ENCODE assay signal across 11 cellular contexts in the genomic region with DNA sequence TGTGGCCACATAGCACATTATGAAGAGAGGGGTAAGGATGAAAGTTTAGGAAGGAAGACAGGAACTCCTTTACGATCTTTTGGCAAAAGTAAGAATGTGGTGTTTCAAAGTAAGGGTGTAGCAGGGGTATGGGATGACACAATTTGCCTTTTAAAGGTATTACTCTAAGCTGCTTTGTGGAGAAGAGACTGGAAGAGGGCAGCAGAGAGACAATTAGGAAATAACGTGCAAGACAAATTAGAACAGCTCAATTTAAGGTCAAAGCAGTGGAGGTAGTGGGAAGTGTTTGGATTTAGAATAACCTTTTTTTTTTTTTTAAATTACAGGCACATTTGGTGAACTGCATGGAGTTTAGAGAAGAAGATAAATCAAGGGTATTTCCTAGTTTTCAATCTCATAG.
DNase-seq lines count a peak whose midpoint lies in the region; ATAC-seq and TF ChIP-seq lines count a peak whose summit lies in the region.
"Had no signal": no experiment of that assay in that cellular context is flagged by ENCODE, and none has a peak within 500 bp of the region (broad histone marks: within the 10 kb centered on the region; RNA-seq: fewer than 3 reads in every experiment).

No MANE protein-coding gene starts in this region.

- H3K27me3 ChIP-seq in AG04450 (ENCODE audit: control insufficient read depth, insufficient read depth, low read length) (no peaks in the 10 kb centered on the region), Karpas-422 (ENCODE audit: low read length) (no peaks in the 10 kb centered on the region), WERI-Rb-1 (ENCODE audit: insufficient read depth, low read depth, severe bottlenecking) (peaks cover 13% of the 10 kb centered on the region), kidney epithelial cell (ENCODE audit: control insufficient read depth, insufficient read depth, low read length) (no peaks in the 10 kb centered on the region)

- no peak for ATAC-seq in HG02973 (IDR thresholded peaks at IDR 0.05; ENCODE audit: unreplicated experiment)
- no peak for ATAC-seq in GM19328 (IDR thresholded peaks at IDR 0.05; ENCODE audit: unreplicated experiment)

- H3K4me2 ChIP-seq in Karpas-422 (ENCODE audit: low read depth, low read length, poor library complexity, severe bottlenecking), result no peak overlapping the region

- H3K9me2 ChIP-seq in Karpas-422 (replicated peaks; ENCODE audit: insufficient read depth, low read length), result no peaks in the 10 kb centered on the region

- TF ChIP-seq CTCF in AG04450 (IDR thresholded peaks at IDR 0.05; ENCODE audit: low read depth, low read length) (peak; percentile 40), WERI-Rb-1 (IDR thresholded peaks at IDR 0.05; ENCODE audit: low read depth, low read length) (0 out of 2 replicates have a peak, but pooled peaks have one; percentile 22), kidney epithelial cell (IDR thresholded peaks at IDR 0.05; ENCODE audit: insufficient read depth, low read length, poor library complexity, severe bottlenecking) (peak; percentile 40)

- H2AFZ ChIP-seq in Karpas-422 (ENCODE audit: low read length), result no peak overlapping the region

- no peaks in the 10 kb centered on the region for H4K20me1 ChIP-seq in Karpas-422 (ENCODE audit: insufficient read depth, low read depth, low read length)

- H3K9me3 ChIP-seq in AG04450 (ENCODE audit: control insufficient read depth, insufficient read depth, low read length) (peaks cover under 1% of the 10 kb centered on the region; the same call in 1 of the 2 replicates), Karpas-422 (ENCODE audit: low read length) (peaks cover 69% of the 10 kb centered on the region), WERI-Rb-1 (ENCODE audit: severe bottlenecking) (no peaks in the 10 kb centered on the region)

- POLR2A ChIA-PET in AG04450 (lab: Yijun Ruan, JAX), result no interaction called here

- no peaks in the 10 kb centered on the region for H3K4me1 ChIP-seq in Karpas-422 (ENCODE audit: low read length)

- H3K36me3 ChIP-seq in Karpas-422 (ENCODE audit: insufficient read depth, low read length) (no peaks in the 10 kb centered on the region), WERI-Rb-1 (no peaks in the 10 kb centered on the region), kidney epithelial cell (ENCODE audit: control insufficient read depth, insufficient read depth, low read length) (no peaks in the 10 kb centered on the region)

- DNase-seq in AG04450 (ENCODE audit: low read depth, low spot score) (no peak), Karpas-422 (peak; percentile 39), WERI-Rb-1 (no peak), kidney epithelial cell (ENCODE audit: low read depth) (no peak), NCI-H226 (no peak), A172 (ENCODE audit: low spot score) (no peak)
- DNase-seq: activated naive CD4-positive, alpha-beta T cell treated with anti-CD3 and anti-CD28 coated beads, Interleukin-2, amount 50 U/mL, for 16 hours; hypothalamus had no signal

- no peak overlapping the region for H3K9ac ChIP-seq in Karpas-422 (ENCODE audit: low read length)

- no peaks in the 10 kb centered on the region for H3K79me2 ChIP-seq in Karpas-422 (ENCODE audit: low read length)

- no peak overlapping the region for H3K4me3 ChIP-seq in AG04450 (ENCODE audit: low read depth, low read length)
- H3K4me3 ChIP-seq in Karpas-422 (ENCODE audit: low read length), result no peak overlapping the region
- H3K4me3 ChIP-seq in WERI-Rb-1 (ENCODE audit: low read depth, low read length), result no peak overlapping the region
- H3K4me3 ChIP-seq in kidney epithelial cell (ENCODE audit: low read depth, low read length), result no peak overlapping the region

- H3K27ac ChIP-seq in AG04450 (ENCODE audit: low read depth, low read length) (no peak overlapping the region), Karpas-422 (ENCODE audit: low read length) (no peak overlapping the region), WERI-Rb-1 (no peak overlapping the region)
- H3K27ac ChIP-seq: HL-60 had no signal

- CTCF ChIA-PET in AG04450 (lab: Charles Lee), result interaction anchor here (0.7 to 1.0 kb wide), 2 partner anchors 9 to 27 kb away, joined by 3 to 4 read pairs; no protein-coding TSS in a partner anchor
